ENCODE assay signal across 15 cellular contexts in the genomic region with DNA sequence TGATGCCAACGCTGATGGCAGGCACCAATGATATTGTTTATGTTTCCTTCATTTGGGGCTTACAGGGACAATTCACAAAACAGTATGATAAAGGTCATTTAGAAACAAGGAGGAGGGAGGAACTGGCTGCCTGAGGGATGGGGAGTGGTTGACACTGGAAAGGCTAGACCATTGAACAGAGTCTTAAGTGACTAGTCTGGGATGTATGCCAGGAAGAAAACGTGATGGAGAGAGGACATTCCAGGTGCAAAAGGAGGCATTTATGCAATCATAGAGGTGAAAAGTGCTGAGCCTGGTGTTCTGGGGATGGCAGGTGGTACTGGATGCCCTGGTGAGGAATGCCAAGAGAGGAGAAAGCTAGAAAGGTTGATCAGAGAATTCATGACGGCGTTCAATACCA.
"Had no signal": no experiment of that assay in that cellular context is flagged by ENCODE, and none has a peak within 500 bp of the region (broad histone marks: within the 10 kb centered on the region; RNA-seq: fewer than 3 reads in every experiment).

No MANE protein-coding gene starts in this region.

- H3K27me3 Mint-ChIP-seq: activated CD4-positive, alpha-beta memory T cell treated with anti-CD3 and anti-CD28 coated beads for 36 hours; activated CD8-positive, alpha-beta memory T cell treated with anti-CD3 and anti-CD28 coated beads, Interleukin-2, amount 10 ng/mL, durations not matched to agents 7 days and 5 days; activated naive CD4-positive, alpha-beta T cell treated with anti-CD3 and anti-CD28 coated beads, Interleukin-2, amount 10 ng/mL, durations not matched to agents 7 days and 5 days; effector memory CD8-positive, alpha-beta T cell had no signal

- H3K4me3 Mint-ChIP-seq: activated CD4-positive, alpha-beta memory T cell treated with anti-CD3 and anti-CD28 coated beads for 36 hours; activated CD4-positive, alpha-beta T cell treated with anti-CD3 and anti-CD28 coated beads for 36 hours; activated CD8-positive, alpha-beta memory T cell treated with anti-CD3 and anti-CD28 coated beads, Interleukin-2, amount 10 ng/mL, durations not matched to agents 7 days and 5 days; activated naive CD4-positive, alpha-beta T cell treated with anti-CD3 and anti-CD28 coated beads, Interleukin-2, amount 10 ng/mL, durations not matched to agents 7 days and 5 days; effector memory CD8-positive, alpha-beta T cell; immature natural killer cell had no signal

- DNase-seq: activated CD4-positive, alpha-beta memory T cell treated with anti-CD3 and anti-CD28 coated beads for 36 hours; activated CD4-positive, alpha-beta T cell treated with anti-CD3 and anti-CD28 coated beads for 36 hours; activated CD8-positive, alpha-beta memory T cell treated with anti-CD3 and anti-CD28 coated beads, Interleukin-2, amount 10 ng/mL, durations not matched to agents 7 days and 5 days; activated naive CD4-positive, alpha-beta T cell treated with anti-CD3 and anti-CD28 coated beads, Interleukin-2, amount 10 ng/mL, durations not matched to agents 7 days and 5 days; activated T-cell treated with anti-CD3 and anti-CD28 coated beads, Interleukin-2, amount 50 U/mL, for 1 hour; dermis blood vessel endothelial cell; effector memory CD8-positive, alpha-beta T cell; gastrocnemius medialis; heart left ventricle; immature natural killer cell; naive B cell; stimulated activated CD4-positive, alpha-beta T cell treated with anti-CD3 and anti-CD28 coated beads, Interleukin-1b, Interleukin-23, amount 100 ng/mL, for 48 hours; T-helper 2 cell; transverse colon had no signal

- H3K4me1 Mint-ChIP-seq: activated CD8-positive, alpha-beta memory T cell treated with anti-CD3 and anti-CD28 coated beads, Interleukin-2, amount 10 ng/mL, durations not matched to agents 7 days and 5 days; activated naive CD4-positive, alpha-beta T cell treated with anti-CD3 and anti-CD28 coated beads, Interleukin-2, amount 10 ng/mL, durations not matched to agents 7 days and 5 days; immature natural killer cell had no signal

- H3K27ac Mint-ChIP-seq: activated CD4-positive, alpha-beta memory T cell treated with anti-CD3 and anti-CD28 coated beads for 36 hours; activated CD4-positive, alpha-beta T cell treated with anti-CD3 and anti-CD28 coated beads for 36 hours; activated CD8-positive, alpha-beta memory T cell treated with anti-CD3 and anti-CD28 coated beads, Interleukin-2, amount 10 ng/mL, durations not matched to agents 7 days and 5 days; activated naive CD4-positive, alpha-beta T cell treated with anti-CD3 and anti-CD28 coated beads, Interleukin-2, amount 10 ng/mL, durations not matched to agents 7 days and 5 days; effector memory CD8-positive, alpha-beta T cell; immature natural killer cell had no signal

- H3K4me3 ChIP-seq: ascending aorta, gastrocnemius medialis, heart left ventricle, transverse colon had no signal

- H3K36me3 Mint-ChIP-seq: activated CD4-positive, alpha-beta memory T cell treated with anti-CD3 and anti-CD28 coated beads for 36 hours; activated CD8-positive, alpha-beta memory T cell treated with anti-CD3 and anti-CD28 coated beads, Interleukin-2, amount 10 ng/mL, durations not matched to agents 7 days and 5 days; activated naive CD4-positive, alpha-beta T cell treated with anti-CD3 and anti-CD28 coated beads, Interleukin-2, amount 10 ng/mL, durations not matched to agents 7 days and 5 days; immature natural killer cell had no signal

- ATAC-seq: activated CD4-positive, alpha-beta T cell treated with anti-CD3 and anti-CD28 coated beads for 36 hours; activated CD8-positive, alpha-beta memory T cell treated with anti-CD3 and anti-CD28 coated beads, Interleukin-2, amount 10 ng/mL, durations not matched to agents 7 days and 5 days; effector memory CD8-positive, alpha-beta T cell; gastrocnemius medialis; heart left ventricle had no signal
